1 cellular context compared by ENCODE assay signal in the genomic region with DNA sequence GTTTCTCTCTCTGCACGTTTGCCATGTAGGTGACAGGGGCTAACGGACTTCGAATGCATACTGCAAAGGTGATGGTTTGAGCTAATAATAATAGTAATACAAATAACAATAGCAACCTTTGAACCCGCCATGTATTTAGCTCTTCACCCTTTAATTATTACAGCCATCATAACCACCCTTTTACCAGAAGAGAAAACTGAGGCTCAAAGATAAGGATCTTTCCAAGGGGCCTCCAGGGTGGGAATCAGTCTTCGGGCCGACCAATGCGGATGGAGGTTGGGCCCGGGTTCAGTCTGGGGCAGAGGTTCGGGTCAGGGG.
TF ChIP-seq lines count a peak whose summit lies in the region.

No MANE protein-coding gene starts in this region.

TF ChIP-seq in GM23338, 12 proteins besides CTCF, POLR2A, EP300 and RAD21 (continued from another document):
- TF ChIP-seq, protein P1, sequence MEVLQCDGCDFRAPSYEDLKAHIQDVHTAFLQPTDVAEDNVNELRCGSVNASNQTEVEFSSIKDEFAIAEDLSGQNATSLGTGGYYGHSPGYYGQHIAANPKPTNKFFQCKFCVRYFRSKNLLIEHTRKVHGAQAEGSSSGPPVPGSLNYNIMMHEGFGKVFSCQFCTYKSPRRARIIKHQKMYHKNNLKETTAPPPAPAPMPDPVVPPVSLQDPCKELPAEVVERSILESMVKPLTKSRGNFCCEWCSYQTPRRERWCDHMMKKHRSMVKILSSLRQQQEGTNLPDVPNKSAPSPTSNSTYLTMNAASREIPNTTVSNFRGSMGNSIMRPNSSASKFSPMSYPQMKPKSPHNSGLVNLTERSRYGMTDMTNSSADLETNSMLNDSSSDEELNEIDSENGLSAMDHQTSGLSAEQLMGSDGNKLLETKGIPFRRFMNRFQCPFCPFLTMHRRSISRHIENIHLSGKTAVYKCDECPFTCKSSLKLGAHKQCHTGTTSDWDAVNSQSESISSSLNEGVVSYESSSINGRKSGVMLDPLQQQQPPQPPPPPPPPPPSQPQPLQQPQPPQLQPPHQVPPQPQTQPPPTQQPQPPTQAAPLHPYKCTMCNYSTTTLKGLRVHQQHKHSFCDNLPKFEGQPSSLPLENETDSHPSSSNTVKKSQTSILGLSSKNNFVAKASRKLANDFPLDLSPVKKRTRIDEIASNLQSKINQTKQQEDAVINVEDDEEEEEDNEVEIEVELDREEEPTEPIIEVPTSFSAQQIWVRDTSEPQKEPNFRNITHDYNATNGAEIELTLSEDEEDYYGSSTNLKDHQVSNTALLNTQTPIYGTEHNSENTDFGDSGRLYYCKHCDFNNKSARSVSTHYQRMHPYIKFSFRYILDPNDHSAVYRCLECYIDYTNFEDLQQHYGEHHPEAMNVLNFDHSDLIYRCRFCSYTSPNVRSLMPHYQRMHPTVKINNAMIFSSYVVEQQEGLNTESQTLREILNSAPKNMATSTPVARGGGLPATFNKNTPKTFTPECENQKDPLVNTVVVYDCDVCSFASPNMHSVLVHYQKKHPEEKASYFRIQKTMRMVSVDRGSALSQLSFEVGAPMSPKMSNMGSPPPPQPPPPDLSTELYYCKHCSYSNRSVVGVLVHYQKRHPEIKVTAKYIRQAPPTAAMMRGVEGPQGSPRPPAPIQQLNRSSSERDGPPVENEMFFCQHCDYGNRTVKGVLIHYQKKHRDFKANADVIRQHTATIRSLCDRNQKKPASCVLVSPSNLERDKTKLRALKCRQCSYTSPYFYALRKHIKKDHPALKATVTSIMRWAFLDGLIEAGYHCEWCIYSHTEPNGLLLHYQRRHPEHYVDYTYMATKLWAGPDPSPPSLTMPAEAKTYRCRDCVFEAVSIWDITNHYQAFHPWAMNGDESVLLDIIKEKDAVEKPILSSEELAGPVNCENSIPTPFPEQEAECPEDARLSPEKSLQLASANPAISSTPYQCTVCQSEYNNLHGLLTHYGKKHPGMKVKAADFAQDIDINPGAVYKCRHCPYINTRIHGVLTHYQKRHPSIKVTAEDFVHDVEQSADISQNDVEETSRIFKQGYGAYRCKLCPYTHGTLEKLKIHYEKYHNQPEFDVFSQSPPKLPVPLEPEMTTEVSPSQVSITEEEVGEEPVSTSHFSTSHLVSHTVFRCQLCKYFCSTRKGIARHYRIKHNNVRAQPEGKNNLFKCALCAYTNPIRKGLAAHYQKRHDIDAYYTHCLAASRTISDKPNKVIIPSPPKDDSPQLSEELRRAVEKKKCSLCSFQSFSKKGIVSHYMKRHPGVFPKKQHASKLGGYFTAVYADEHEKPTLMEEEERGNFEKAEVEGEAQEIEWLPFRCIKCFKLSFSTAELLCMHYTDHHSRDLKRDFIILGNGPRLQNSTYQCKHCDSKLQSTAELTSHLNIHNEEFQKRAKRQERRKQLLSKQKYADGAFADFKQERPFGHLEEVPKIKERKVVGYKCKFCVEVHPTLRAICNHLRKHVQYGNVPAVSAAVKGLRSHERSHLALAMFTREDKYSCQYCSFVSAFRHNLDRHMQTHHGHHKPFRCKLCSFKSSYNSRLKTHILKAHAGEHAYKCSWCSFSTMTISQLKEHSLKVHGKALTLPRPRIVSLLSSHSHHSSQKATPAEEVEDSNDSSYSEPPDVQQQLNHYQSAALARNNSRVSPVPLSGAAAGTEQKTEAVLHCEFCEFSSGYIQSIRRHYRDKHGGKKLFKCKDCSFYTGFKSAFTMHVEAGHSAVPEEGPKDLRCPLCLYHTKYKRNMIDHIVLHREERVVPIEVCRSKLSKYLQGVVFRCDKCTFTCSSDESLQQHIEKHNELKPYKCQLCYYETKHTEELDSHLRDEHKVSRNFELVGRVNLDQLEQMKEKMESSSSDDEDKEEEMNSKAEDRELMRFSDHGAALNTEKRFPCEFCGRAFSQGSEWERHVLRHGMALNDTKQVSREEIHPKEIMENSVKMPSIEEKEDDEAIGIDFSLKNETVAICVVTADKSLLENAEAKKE (CRISPR knock-in tag; IDR thresholded peaks at IDR 0.05) = no peak
